Comparison of ENCODE assay signal across 9 cellular contexts in the genomic region with DNA sequence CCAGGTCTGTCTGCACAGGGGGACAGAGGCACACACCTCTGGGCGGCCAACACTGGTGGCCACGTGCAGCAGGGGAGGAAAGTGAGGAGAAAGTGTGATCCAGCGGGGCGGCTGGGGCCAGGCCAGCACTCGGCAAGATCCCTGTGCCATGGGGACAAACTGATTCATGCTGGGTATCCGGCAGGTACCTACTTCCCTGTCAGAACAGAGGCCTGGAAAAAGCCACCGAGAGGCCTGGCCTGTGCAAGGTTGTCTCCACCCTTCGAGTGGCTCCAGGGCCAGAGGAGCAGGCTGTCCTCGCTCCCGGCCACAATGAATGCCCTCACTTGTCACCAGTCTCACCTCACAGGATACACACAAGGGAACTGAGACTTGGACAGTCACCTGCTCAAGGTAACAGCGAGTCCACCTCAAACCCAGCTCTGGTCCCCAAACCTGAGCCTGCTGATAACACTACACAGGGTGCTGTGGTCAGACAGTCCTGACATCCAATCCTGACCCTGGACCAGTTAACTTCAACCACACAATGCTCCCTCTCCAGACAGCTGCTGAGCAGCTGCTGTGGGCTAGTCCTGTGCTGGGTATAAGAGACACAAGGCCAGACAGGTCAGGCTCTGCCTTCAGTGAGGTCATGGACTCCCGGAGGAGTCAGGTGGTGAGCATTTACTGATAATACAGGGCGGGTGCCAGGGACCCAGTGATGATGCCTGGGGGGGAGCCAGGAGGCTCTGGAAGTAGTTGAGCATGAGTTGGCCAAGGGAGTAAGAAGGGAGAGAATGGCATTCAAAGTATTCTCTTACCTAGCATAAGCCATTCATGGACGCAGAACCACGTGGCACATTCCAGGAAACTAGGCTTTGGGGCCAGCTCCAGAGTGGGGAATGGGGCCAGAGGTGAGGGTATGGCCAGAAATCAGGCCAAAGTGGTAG. TPM values are rescaled to one million over a fixed set of nuclear protein-coding genes. Genes with fewer than 3 reads are reported as not detected.
DNase-seq lines count a peak whose midpoint lies in the region; ATAC-seq and TF ChIP-seq lines count a peak whose summit lies in the region.
"Had no signal": no experiment of that assay in that cellular context is flagged by ENCODE, and none has a peak within 500 bp of the region (broad histone marks: within the 10 kb centered on the region; RNA-seq: fewer than 3 reads in every experiment).

No MANE protein-coding gene starts in this region.

- WGBS in tibial nerve, 2 donors, result 85 to 92% methylated on average over 14 to 15 of the region's 15 CpGs

- H3K4me3 Mint-ChIP-seq in T-helper 2 cell treated with Interferon-gamma antibody and Interleukin-4, amounts not matched to agents 5 μg/mL and 100 μg/mL, for 36 hours, result no peak overlapping the region
- no peak overlapping the region for H3K4me3 Mint-ChIP-seq in activated naive CD8-positive, alpha-beta T cell treated with anti-CD3 and anti-CD28 coated beads, Interleukin-2, amount 50 U/mL, for 24 hours

- no peak for TF ChIP-seq CTCF in tibial nerve (IDR thresholded peaks at IDR 0.05)

- H3K4me1 ChIP-seq in tibial nerve, result peaks cover 0 to 81% (median 51%) of the 10 kb centered on the region in 4 donors

- TF ChIP-seq EP300 in tibial nerve (IDR thresholded peaks at IDR 0.05), result peak in 1 of 2 donors; percentile 13

- no peaks in the 10 kb centered on the region for H3K9me3 Mint-ChIP-seq in T-helper 2 cell treated with Interferon-gamma antibody and Interleukin-4, amounts not matched to agents 5 μg/mL and 100 μg/mL, for 36 hours
- no peaks in the 10 kb centered on the region for H3K9me3 Mint-ChIP-seq in activated naive CD8-positive, alpha-beta T cell treated with anti-CD3 and anti-CD28 coated beads, Interleukin-2, amount 50 U/mL, for 24 hours

- no peak for TF ChIP-seq POLR2A in tibial nerve (IDR thresholded peaks at IDR 0.05)

- H3K36me3 ChIP-seq in tibial nerve, result peaks cover 0 to 19% (median 0%) of the 10 kb centered on the region in 3 donors

- ATAC-seq in activated naive CD8-positive, alpha-beta T cell treated with anti-CD3 and anti-CD28 coated beads, Interleukin-2, amount 50 U/mL, for 24 hours, result no peak

- no peak for DNase-seq in T-helper 2 cell treated with Interferon-gamma antibody and Interleukin-4, amounts not matched to agents 5 μg/mL and 100 μg/mL, for 36 hours (ENCODE audit: low spot score)
- DNase-seq in T-helper 2 cell (no peak), tibial nerve (ENCODE audit: low spot score in 2 of 2) (no peak), retina (no peak), NCI-H524 treated with DMSO at 0.1 percent for 48 hours (lab: John Stamatoyannopoulos, UW) (no peak), anterior cingulate cortex (lab: John Stamatoyannopoulos, UW) (no peak)
- no peak for DNase-seq in activated naive CD8-positive, alpha-beta T cell treated with anti-CD3 and anti-CD28 coated beads, Interleukin-2, amount 50 U/mL, for 24 hours
- DNase-seq: NCI-H446 had no signal

- H3K27me3 ChIP-seq in layer of hippocampus (ENCODE audit: control insufficient read depth, insufficient read depth, low read length), result no peaks in the 10 kb centered on the region
- no peaks in the 10 kb centered on the region for H3K27me3 ChIP-seq in tibial nerve

- H3K4me1 Mint-ChIP-seq in T-helper 2 cell treated with Interferon-gamma antibody and Interleukin-4, amounts not matched to agents 5 μg/mL and 100 μg/mL, for 36 hours (ENCODE audit: low read depth), result peaks cover 20% of the 10 kb centered on the region
- H3K4me1 Mint-ChIP-seq in activated naive CD8-positive, alpha-beta T cell treated with anti-CD3 and anti-CD28 coated beads, Interleukin-2, amount 50 U/mL, for 24 hours, result peaks cover 20% of the 10 kb centered on the region

- peak overlapping the region; percentile 85 for H3K27ac ChIP-seq in layer of hippocampus (ENCODE audit: low read depth, low read length)
- H3K27ac ChIP-seq in tibial nerve, result peak overlapping the region in 3 of 4 donors; percentile 9 to 83 (median 61)

- no peaks in the 10 kb centered on the region for H3K27me3 Mint-ChIP-seq in T-helper 2 cell treated with Interferon-gamma antibody and Interleukin-4, amounts not matched to agents 5 μg/mL and 100 μg/mL, for 36 hours (ENCODE audit: low read depth)
- H3K27me3 Mint-ChIP-seq in activated naive CD8-positive, alpha-beta T cell treated with anti-CD3 and anti-CD28 coated beads, Interleukin-2, amount 50 U/mL, for 24 hours, result no peaks in the 10 kb centered on the region

- H3K4me3 ChIP-seq in tibial nerve, result no peak overlapping the region

- H3K36me3 Mint-ChIP-seq in T-helper 2 cell treated with Interferon-gamma antibody and Interleukin-4, amounts not matched to agents 5 μg/mL and 100 μg/mL, for 36 hours (ENCODE audit: low read depth), result peaks cover 9% of the 10 kb centered on the region
- peaks cover 14% of the 10 kb centered on the region for H3K36me3 Mint-ChIP-seq in activated naive CD8-positive, alpha-beta T cell treated with anti-CD3 and anti-CD28 coated beads, Interleukin-2, amount 50 U/mL, for 24 hours (ENCODE audit: low read depth)

- no peaks in the 10 kb centered on the region for H3K9me3 ChIP-seq in tibial nerve

- peak overlapping the region; percentile 72 for H3K27ac Mint-ChIP-seq in T-helper 2 cell treated with Interferon-gamma antibody and Interleukin-4, amounts not matched to agents 5 μg/mL and 100 μg/mL, for 36 hours
- peak overlapping the region; percentile 80 for H3K27ac Mint-ChIP-seq in activated naive CD8-positive, alpha-beta T cell treated with anti-CD3 and anti-CD28 coated beads, Interleukin-2, amount 50 U/mL, for 24 hours

RNA-seq across cellular contexts. Expression of gene VAC14, which starts 53.0 kb away (rescaled TPM):
- 10 to 100 TPM; 25.7 to 49.5 (median 40.4) TPM for total RNA-seq in tibial nerve
